ENCODE assay signal across 1 cellular context in genomic region chr2:38274286-38275276, GRCh38.
TF ChIP-seq lines count a peak whose summit lies in the region.

No MANE protein-coding gene starts in this region.

TF ChIP-seq in HCT116, 20 proteins besides CTCF, POLR2A, EP300 and RAD21 (continued from another document):
- no peak for TF ChIP-seq ZFX (IDR thresholded peaks at IDR 0.05)
- TF ChIP-seq EZH2 (IDR thresholded peaks at IDR 0.05) = no peak
- TF ChIP-seq ELF1 (IDR thresholded peaks at IDR 0.05; ENCODE audit: borderline replicate concordance, low read depth) = no peak
- TF ChIP-seq ZBTB33 (IDR thresholded peaks at IDR 0.05; ENCODE audit: extremely low read depth, insufficient replicate concordance, low read length) = no peak
- no peak for TF ChIP-seq SP1 (IDR thresholded peaks at IDR 0.05; ENCODE audit: low read depth)
- no peak for TF ChIP-seq MAX (IDR thresholded peaks at IDR 0.05)
- no peak for TF ChIP-seq ZNF274 (IDR thresholded peaks at IDR 0.05; ENCODE audit: low read depth, low read length)
- TF ChIP-seq CEBPB (IDR thresholded peaks at IDR 0.05; ENCODE audit: low read depth) = no peak
